In genomic region chr2:25559148-25559547, GRCh38 we compare ENCODE assay signal across 1 cellular context.
TF ChIP-seq lines count a peak whose summit lies in the region.

No MANE protein-coding gene starts in this region.

TF ChIP-seq in GM23338, 12 proteins besides CTCF, POLR2A, EP300 and RAD21 (continued from another document):
- TF ChIP-seq ZNF462 (CRISPR knock-in tag; IDR thresholded peaks at IDR 0.05) (no peak), POLR2AphosphoS5 (IDR thresholded peaks at IDR 0.05; ENCODE audit: low read depth) (no peak), ZNF114 (CRISPR knock-in tag; IDR thresholded peaks at IDR 0.05) (no peak), STAT1 (IDR thresholded peaks at IDR 0.05; ENCODE audit: unreplicated experiment) (no peak)
